In the genomic region with DNA sequence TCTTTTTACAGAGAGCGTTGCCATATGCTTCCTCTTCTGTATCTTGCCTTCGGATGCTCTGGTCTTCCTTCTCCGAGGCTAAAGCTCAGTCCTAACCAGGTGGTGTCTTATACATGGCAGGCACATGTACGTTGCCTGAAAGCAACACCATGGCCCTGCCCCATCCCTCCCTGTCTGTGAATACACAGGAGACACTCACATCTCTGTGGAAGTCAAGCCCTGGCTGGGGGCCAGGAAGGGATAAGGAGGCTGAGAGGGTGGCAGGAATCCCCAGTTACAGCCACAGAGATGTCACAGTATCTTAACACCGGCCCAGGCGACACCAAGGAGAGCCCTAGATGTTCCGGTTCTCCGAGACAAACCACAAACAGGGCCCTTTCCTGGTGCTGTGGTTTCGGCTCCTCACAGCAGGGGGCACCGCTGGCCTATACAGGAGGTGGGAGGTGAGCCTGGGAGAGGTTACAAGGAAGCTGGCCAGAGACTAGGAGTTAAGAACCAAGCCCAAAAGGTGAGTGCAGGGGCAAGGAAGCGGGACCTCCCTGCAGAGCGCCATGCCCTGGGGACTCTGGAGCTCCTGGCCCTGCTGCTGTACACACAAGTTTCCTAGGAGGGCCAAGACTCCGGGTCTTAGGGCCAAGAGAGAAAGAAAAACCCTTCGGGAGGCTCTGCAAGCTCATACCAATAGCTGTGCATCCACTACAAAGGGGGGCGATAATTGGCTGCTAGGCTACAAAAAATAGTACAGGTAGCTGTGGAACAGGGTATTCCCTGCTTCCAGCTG, we compare ENCODE assay signal across 1 cellular context.
TF ChIP-seq lines count a peak whose summit lies in the region.

No MANE protein-coding gene starts in this region.

TF ChIP-seq in HCT116, 20 proteins besides CTCF, POLR2A, EP300 and RAD21 (continued from another document):
- TF ChIP-seq CEBPB (IDR thresholded peaks at IDR 0.05; ENCODE audit: low read depth) (no peak), YY1 (IDR thresholded peaks at IDR 0.05; ENCODE audit: extremely low read depth, insufficient replicate concordance, low read depth, low read length) (no peak), CBX3 (IDR thresholded peaks at IDR 0.05; ENCODE audit: low read depth) (no peak), SRF (IDR thresholded peaks at IDR 0.05; ENCODE audit: low read depth) (no peak)
- TF ChIP-seq, protein P1, sequence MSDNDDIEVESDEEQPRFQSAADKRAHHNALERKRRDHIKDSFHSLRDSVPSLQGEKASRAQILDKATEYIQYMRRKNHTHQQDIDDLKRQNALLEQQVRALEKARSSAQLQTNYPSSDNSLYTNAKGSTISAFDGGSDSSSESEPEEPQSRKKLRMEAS (IDR thresholded peaks at IDR 0.05) = no peak
